22 cellular contexts compared by ENCODE assay signal in genomic region chr20:6558361-6558760, GRCh38.
DNase-seq lines count a peak whose midpoint lies in the region; ATAC-seq and TF ChIP-seq lines count a peak whose summit lies in the region.
"Had no signal": no experiment of that assay in that cellular context is flagged by ENCODE, and none has a peak within 500 bp of the region (broad histone marks: within the 10 kb centered on the region; RNA-seq: fewer than 3 reads in every experiment).

No MANE protein-coding gene starts in this region.

- H3K9ac ChIP-seq in PC-3 (ENCODE audit: low read length) = no peak overlapping the region
- H3K9ac ChIP-seq in endodermal cell (ENCODE audit: extremely low read depth, low read length, poor library complexity, severe bottlenecking) = no peak overlapping the region

- H3K4me1 Mint-ChIP-seq in endodermal cell = peaks cover 11% of the 10 kb centered on the region
- H3K4me1 Mint-ChIP-seq: activated naive CD4-positive, alpha-beta T cell treated with anti-CD3 and anti-CD28 coated beads, Interleukin-2, amount 10 ng/mL, durations not matched to agents 7 days and 5 days; B cell; memory B cell; naive B cell had no signal

- no peak overlapping the region for H3K4me3 Mint-ChIP-seq in endodermal cell
- H3K4me3 Mint-ChIP-seq: activated naive CD4-positive, alpha-beta T cell treated with anti-CD3 and anti-CD28 coated beads, Interleukin-2, amount 10 ng/mL, durations not matched to agents 7 days and 5 days; activated T-cell treated with anti-CD3 and anti-CD28 coated beads, Interleukin-2, amount 50 U/mL, for 24 hours; B cell; memory B cell; naive B cell had no signal

- H3K4me3 ChIP-seq in PC-3 (ENCODE audit: low read length) (no peak overlapping the region), endodermal cell (ENCODE audit: low read length) (no peak overlapping the region)
- H3K4me3 ChIP-seq: suprapubic skin, uterus had no signal

- DNase-seq in DMS53 (lab: John Stamatoyannopoulos, UW) = peak; percentile 30
- no peak for DNase-seq in DMS53 treated with DMSO at 0.1 percent for 48 hours (lab: John Stamatoyannopoulos, UW; ENCODE audit: unreplicated experiment)
- DNase-seq in PC-3 = peak; percentile 22
- DNase-seq in endodermal cell = peak; percentile 55
- peak; percentile 4 for DNase-seq in left kidney (ENCODE audit: low read depth, low spot score)
- no peak for DNase-seq in SIG-M5 (lab: John Stamatoyannopoulos, UW)
- no peak for DNase-seq in AG20443 (ENCODE audit: low spot score)
- DNase-seq: activated CD4-positive, alpha-beta T cell treated with anti-CD3 and anti-CD28 coated beads for 1 hour; activated naive CD4-positive, alpha-beta T cell treated with anti-CD3 and anti-CD28 coated beads, Interleukin-2, amount 10 ng/mL, durations not matched to agents 7 days and 5 days; activated T-cell treated with anti-CD3 and anti-CD28 coated beads, Interleukin-2, amount 50 U/mL, for 24 hours; hippocampal formation; kidney; naive B cell; NCI-H1694 treated with DMSO at 0.1 percent for 48 hours; uterus had no signal

- 90% methylated on average over 2 of the region's 2 CpGs; no CpG with 5 or more reads in 1 of the 2 experiments for WGBS in endodermal cell (ENCODE audit: insufficient coverage in 1 of 2, insufficient read length in 1 of 2), 2 experiments

- no TSS peak for BruUV-seq in PC-3 (replicated peaks; lab: Mats Ljungman, UMichigan)

- no peak overlapping the region for H3K27ac Mint-ChIP-seq in endodermal cell
- H3K27ac Mint-ChIP-seq: activated naive CD4-positive, alpha-beta T cell treated with anti-CD3 and anti-CD28 coated beads, Interleukin-2, amount 10 ng/mL, durations not matched to agents 7 days and 5 days; activated T-cell treated with anti-CD3 and anti-CD28 coated beads, Interleukin-2, amount 50 U/mL, for 24 hours; B cell; memory B cell; naive B cell had no signal

- peak; percentile 42 for TF ChIP-seq CTCF in PC-3 (conservative IDR thresholded peaks at IDR 0.05; ENCODE audit: low read depth, low read length)
- TF ChIP-seq CTCF in endodermal cell (conservative IDR thresholded peaks at IDR 0.05) = peak; percentile 72

- no peak for ATAC-seq in PC-3
- no peak for ATAC-seq in HG03469 (IDR thresholded peaks at IDR 0.05; ENCODE audit: unreplicated experiment)
- ATAC-seq: Right ventricle myocardium inferior, sciatic nerve had no signal

- H3K4me1 ChIP-seq in PC-3 (ENCODE audit: insufficient read depth, low read length) (peaks cover 26% of the 10 kb centered on the region), endodermal cell (ENCODE audit: control insufficient read depth, insufficient read depth, low read length) (no peaks in the 10 kb centered on the region)
- H3K4me1 ChIP-seq: suprapubic skin, uterus had no signal

- H3F3A ChIP-seq in PC-3 (ENCODE audit: low read length, unreplicated experiment) = no peaks in the 10 kb centered on the region

- no peaks in the 10 kb centered on the region for H3K79me2 ChIP-seq in PC-3 (ENCODE audit: low read length)

- H3K27me3 ChIP-seq in PC-3 (ENCODE audit: low read length) (no peaks in the 10 kb centered on the region), endodermal cell (ENCODE audit: control insufficient read depth, insufficient read depth, low read length, poor library complexity, severe bottlenecking) (no peaks in the 10 kb centered on the region)
- H3K27me3 ChIP-seq: suprapubic skin, uterus had no signal

- H3K36me3 Mint-ChIP-seq in endodermal cell (ENCODE audit: low read depth) = no peaks in the 10 kb centered on the region
- H3K36me3 Mint-ChIP-seq: activated naive CD4-positive, alpha-beta T cell treated with anti-CD3 and anti-CD28 coated beads, Interleukin-2, amount 10 ng/mL, durations not matched to agents 7 days and 5 days; memory B cell; naive B cell had no signal

- H2AFZ ChIP-seq in PC-3 (ENCODE audit: low read length) = no peak overlapping the region

- no peaks in the 10 kb centered on the region for H3K9me2 ChIP-seq in PC-3 (replicated peaks; ENCODE audit: low read length)

- no peaks in the 10 kb centered on the region for H3K36me3 ChIP-seq in PC-3 (ENCODE audit: low read depth, low read length)
- H3K36me3 ChIP-seq in endodermal cell (ENCODE audit: control insufficient read depth, insufficient read depth, low read length) = no peaks in the 10 kb centered on the region
- H3K36me3 ChIP-seq: suprapubic skin, uterus had no signal

- no peaks in the 10 kb centered on the region for H3K9me3 Mint-ChIP-seq in endodermal cell
- H3K9me3 Mint-ChIP-seq: activated naive CD4-positive, alpha-beta T cell treated with anti-CD3 and anti-CD28 coated beads, Interleukin-2, amount 10 ng/mL, durations not matched to agents 7 days and 5 days had no signal

- H3K27ac ChIP-seq in PC-3 (ENCODE audit: low read length) (no peak overlapping the region), endodermal cell (ENCODE audit: low read depth, low read length) (no peak overlapping the region)
- H3K27ac ChIP-seq: 22Rv1, suprapubic skin, uterus had no signal

- no peaks in the 10 kb centered on the region for H4K20me1 ChIP-seq in PC-3 (ENCODE audit: low read length)

- intact Hi-C loops in PC-3 (cut with micrococcal nuclease) = loop anchor here (10.0 kb wide), 1 partner anchor 294 kb away; no protein-coding TSS in a partner anchor

- POLR2A ChIA-PET in PC-3 (lab: Charles Lee; ENCODE audit: unreplicated experiment) = no interaction called here

- no peak overlapping the region for H3K4me2 ChIP-seq in PC-3 (ENCODE audit: low read length)

- H3K9me3 ChIP-seq in PC-3 (ENCODE audit: low read length) (no peaks in the 10 kb centered on the region), endodermal cell (ENCODE audit: control insufficient read depth, low read length) (no peaks in the 10 kb centered on the region)
- H3K9me3 ChIP-seq: suprapubic skin, uterus had no signal

- no peaks in the 10 kb centered on the region for H3K27me3 Mint-ChIP-seq in endodermal cell (ENCODE audit: insufficient read depth)
- H3K27me3 Mint-ChIP-seq: activated naive CD4-positive, alpha-beta T cell treated with anti-CD3 and anti-CD28 coated beads, Interleukin-2, amount 10 ng/mL, durations not matched to agents 7 days and 5 days; activated T-cell treated with anti-CD3 and anti-CD28 coated beads, Interleukin-2, amount 50 U/mL, for 24 hours; B cell; memory B cell had no signal

- CTCF ChIA-PET in PC-3 (lab: Charles Lee) = no interaction called here

Comparison
In these comparisons a context has a peak if more than half of its experiments do, and no peak if none do; other contexts are left out.
1. DNase-seq: peak in DMS53 (single experiment), PC-3 (single experiment), endodermal cell (single experiment) and left kidney (single experiment); none in DMS53 treated with DMSO at 0.1 percent for 48 hours (single experiment), SIG-M5 (single experiment) and AG20443 (single experiment).